In genomic region chr14:22982013-22982476, GRCh38 we compare ENCODE assay signal across 8 cellular contexts. TPM values are rescaled to one million over a fixed set of nuclear protein-coding genes. Genes with fewer than 3 reads are reported as not detected.
DNase-seq lines count a peak whose midpoint lies in the region; ATAC-seq, FAIRE-seq and TF ChIP-seq lines count a peak whose summit lies in the region.

No MANE protein-coding gene starts in this region.

- H3K36me3 ChIP-seq in keratinocyte (ENCODE audit: control insufficient read depth in 2 of 2, extremely low read depth in 1 of 2, insufficient read depth in 2 of 2, low read length in 2 of 2): peaks cover 7 to 30% of the 10 kb centered on the region in 2 experiments
- peaks cover 0 to 2% of the 10 kb centered on the region in 2 donors for H3K36me3 ChIP-seq in stomach smooth muscle (ENCODE audit: control insufficient read depth in 2 of 2, insufficient read depth in 2 of 2, low read length in 2 of 2)

- no peaks in the 10 kb centered on the region for H4K20me1 ChIP-seq in keratinocyte (ENCODE audit: control insufficient read depth, extremely low read depth, insufficient read depth, low read length)

- H3K4me2 ChIP-seq in keratinocyte (ENCODE audit: control insufficient read depth, extremely low read depth, insufficient read depth, low read depth, low read length): peak overlapping the region; percentile 27

- H3K79me2 ChIP-seq in keratinocyte (ENCODE audit: control insufficient read depth, insufficient read depth, low read length): peaks cover 50% of the 10 kb centered on the region

- H3K4me3 ChIP-seq in keratinocyte (ENCODE audit: control insufficient read depth in 2 of 3, extremely low read depth in 1 of 3, insufficient read depth in 2 of 3, low read depth in 1 of 3, low read length in 3 of 3): peak overlapping the region; percentile 77 to 99 (median 80)
- H3K4me3 ChIP-seq in stomach smooth muscle (ENCODE audit: low read length in 2 of 2): peak overlapping the region; percentile 87 to 94

- H3K27me3 ChIP-seq in keratinocyte (ENCODE audit: control insufficient read depth, extremely low read depth, insufficient read depth, low read length) (no peaks in the 10 kb centered on the region), stomach smooth muscle (ENCODE audit: control insufficient read depth in 1 of 2, insufficient read depth in 2 of 2, low read length in 2 of 2) (peaks cover 0 to 10% of the 10 kb centered on the region in 2 donors)

- H3K27ac Mint-ChIP-seq in activated naive CD4-positive, alpha-beta T cell treated with anti-CD3 and anti-CD28 coated beads, Interleukin-2, amount 10 ng/mL, durations not matched to agents 7 days and 5 days: no peak overlapping the region

- H3K4me1 ChIP-seq in keratinocyte (ENCODE audit: control insufficient read depth, extremely low read depth, insufficient read depth, low read length) (peaks cover 24% of the 10 kb centered on the region), stomach smooth muscle (ENCODE audit: control insufficient read depth, insufficient read depth, low read length) (peaks cover 47% of the 10 kb centered on the region)

- ATAC-seq in HG03521 (IDR thresholded peaks at IDR 0.05; ENCODE audit: unreplicated experiment): no peak
- ATAC-seq in GM21576 (IDR thresholded peaks at IDR 0.05; ENCODE audit: unreplicated experiment): no peak

- dilution Hi-C loops in keratinocyte (cut with MboI; ENCODE audit: extremely low pct_ligation_motif_present, low sequenced_read_pairs): no loop called here

- peaks cover 16% of the 10 kb centered on the region for H3K4me1 Mint-ChIP-seq in activated naive CD4-positive, alpha-beta T cell treated with anti-CD3 and anti-CD28 coated beads, Interleukin-2, amount 10 ng/mL, durations not matched to agents 7 days and 5 days

- peak overlapping the region; percentile 92 for H3K9ac ChIP-seq in keratinocyte (ENCODE audit: control insufficient read depth, extremely low read depth, insufficient read depth, low read length)
- peak overlapping the region; percentile 40 to 60 for H3K9ac ChIP-seq in stomach smooth muscle (ENCODE audit: low read length in 2 of 2)

- no peaks in the 10 kb centered on the region for H3K27me3 Mint-ChIP-seq in activated naive CD4-positive, alpha-beta T cell treated with anti-CD3 and anti-CD28 coated beads, Interleukin-2, amount 10 ng/mL, durations not matched to agents 7 days and 5 days

- H3K9me1 ChIP-seq in keratinocyte (ENCODE audit: control insufficient read depth, extremely low read depth, insufficient read depth, low read length): no peaks in the 10 kb centered on the region

- peak overlapping the region; percentile 66 for H3K4me3 Mint-ChIP-seq in activated naive CD4-positive, alpha-beta T cell treated with anti-CD3 and anti-CD28 coated beads, Interleukin-2, amount 10 ng/mL, durations not matched to agents 7 days and 5 days

- no peaks in the 10 kb centered on the region for H3K9me3 Mint-ChIP-seq in activated naive CD4-positive, alpha-beta T cell treated with anti-CD3 and anti-CD28 coated beads, Interleukin-2, amount 10 ng/mL, durations not matched to agents 7 days and 5 days

- H2AFZ ChIP-seq in keratinocyte (ENCODE audit: control insufficient read depth, low read length): no peak overlapping the region

- CTCF ChIA-PET in activated naive CD4-positive, alpha-beta T cell treated with anti-CD3 and anti-CD28 coated beads, Interleukin-2, amount 10 ng/mL, durations not matched to agents 7 days and 5 days (lab: Charles Lee): interaction anchor here (1.1 to 19.5 kb wide), 15 partner anchors 7 to 1068 kb away, joined by 3 to 633 read pairs (median 4); partner anchors contain the start of gene CDH24

- DNase-seq in NCI-H1417 (lab: John Stamatoyannopoulos, UW): peak in 2 of 3 experiments; percentile 68 to 78
- no peak for DNase-seq in NCI-H1417 treated with DMSO at 0.1 percent for 48 hours (lab: John Stamatoyannopoulos, UW)
- DNase-seq in activated naive CD4-positive, alpha-beta T cell treated with anti-CD3 and anti-CD28 coated beads, Interleukin-2, amount 10 ng/mL, durations not matched to agents 7 days and 5 days: no peak
- no peak for DNase-seq in keratinocyte (ENCODE audit: low read depth, low spot score)
- no peak for DNase-seq in GDM1 (lab: John Stamatoyannopoulos, UW)

- TF ChIP-seq CTCF in keratinocyte (optimal IDR thresholded peaks at IDR 0.05 in 1 of 3, IDR thresholded peaks at IDR 0.05 in 1 of 3, conservative IDR thresholded peaks at IDR 0.05 in 1 of 3; ENCODE audit: extremely low read depth in 1 of 3, insufficient read depth in 2 of 3, low read length in 3 of 3): no peak

- H3K36me3 Mint-ChIP-seq in activated naive CD4-positive, alpha-beta T cell treated with anti-CD3 and anti-CD28 coated beads, Interleukin-2, amount 10 ng/mL, durations not matched to agents 7 days and 5 days: no peaks in the 10 kb centered on the region

- no peaks in the 10 kb centered on the region for H3K9me3 ChIP-seq in keratinocyte (ENCODE audit: control insufficient read depth, low read depth, low read length)
- H3K9me3 ChIP-seq in stomach smooth muscle (ENCODE audit: control insufficient read depth in 2 of 2, low read length in 2 of 2): no peaks in the 10 kb centered on the region

- FAIRE-seq in keratinocyte (lab: Jason Lieb, UNC): no peak

- H3K27ac ChIP-seq in keratinocyte (ENCODE audit: control insufficient read depth, insufficient read depth, low read length) (peak overlapping the region; percentile 91), stomach smooth muscle (ENCODE audit: low read length) (peak overlapping the region; percentile 24)

RNA-seq across cellular contexts. Expression of gene AJUBA, which starts 0.3 kb away (rescaled TPM):
- 128 to 206 TPM (median 157 TPM) in 3 replicates for polyA plus RNA-seq in keratinocyte
- 22.0 TPM for polyA plus RNA-seq in keratinocyte (2011; ENCODE audit: low read depth)
- polyA plus RNA-seq in keratinocyte (2011; cell fraction: cytosol; rRNA removed): 81.7 and 183 TPM in 2 replicates
- polyA plus RNA-seq in keratinocyte (2011; cell fraction: nucleus; rRNA removed): 187 and 224 TPM in 2 replicates
- 93.6 and 129 TPM in 2 replicates for polyA plus RNA-seq in keratinocyte (2012; ENCODE audit: low replicate concordance)
- polyA minus RNA-seq in keratinocyte: 310 to 512 TPM (median 327 TPM) in 3 replicates
- 141 TPM for polyA minus RNA-seq in keratinocyte (2011; cell fraction: cytosol; rRNA and poly(A)+ RNA removed)
- 116 and 187 TPM in 2 replicates for polyA minus RNA-seq in keratinocyte (2011; cell fraction: nucleus; rRNA and poly(A)+ RNA removed)

RNA-seq across cellular contexts. Expression of gene HAUS4, which starts 25.2 kb away (rescaled TPM):
- polyA plus RNA-seq in keratinocyte: 16.6 to 25.5 TPM (median 23.6 TPM) in 3 replicates
- polyA plus RNA-seq in keratinocyte (2011; ENCODE audit: low read depth): 53.5 TPM
- 13.2 and 14.7 TPM in 2 replicates for polyA plus RNA-seq in keratinocyte (2011; cell fraction: cytosol; rRNA removed)
- 14.5 and 18.2 TPM in 2 replicates for polyA plus RNA-seq in keratinocyte (2011; cell fraction: nucleus; rRNA removed)
- polyA plus RNA-seq in keratinocyte (2012; ENCODE audit: low replicate concordance): 18.4 and 25.0 TPM in 2 replicates
- 9.4 to 22.7 TPM (median 13.8 TPM) in 3 replicates for polyA minus RNA-seq in keratinocyte
- polyA minus RNA-seq in keratinocyte (2011; cell fraction: cytosol; rRNA and poly(A)+ RNA removed): 6.1 TPM
- 4.1 and 8.9 TPM in 2 replicates for polyA minus RNA-seq in keratinocyte (2011; cell fraction: nucleus; rRNA and poly(A)+ RNA removed)

RNA-seq across cellular contexts. Expression of gene C14orf93, which starts 27.9 kb away (rescaled TPM):
- 6.4 to 8.5 TPM (median 7.7 TPM) in 3 replicates for polyA plus RNA-seq in keratinocyte
- 2.1 TPM for polyA plus RNA-seq in keratinocyte (2011; ENCODE audit: low read depth)
- 5.7 and 7.2 TPM in 2 replicates for polyA plus RNA-seq in keratinocyte (2011; cell fraction: cytosol; rRNA removed)
- 7.3 and 12.4 TPM in 2 replicates for polyA plus RNA-seq in keratinocyte (2011; cell fraction: nucleus; rRNA removed)
- 4.2 and 6.3 TPM in 2 replicates for polyA plus RNA-seq in keratinocyte (2012; ENCODE audit: low replicate concordance)
- polyA minus RNA-seq in keratinocyte: 4.7 to 15.0 TPM (median 14.0 TPM) in 3 replicates
- polyA minus RNA-seq in keratinocyte (2011; cell fraction: cytosol; rRNA and poly(A)+ RNA removed): 2.7 TPM
- polyA minus RNA-seq in keratinocyte (2011; cell fraction: nucleus; rRNA and poly(A)+ RNA removed): 1.9 and 2.9 TPM in 2 replicates

RNA-seq across cellular contexts. Expression of gene PSMB5, which starts 52.7 kb away (rescaled TPM):
- 285 to 349 TPM (median 292 TPM) in 3 replicates for polyA plus RNA-seq in keratinocyte
- polyA plus RNA-seq in keratinocyte (2011; ENCODE audit: low read depth): 57.4 TPM
- polyA plus RNA-seq in keratinocyte (2011; cell fraction: cytosol; rRNA removed): 249 and 261 TPM in 2 replicates
- 195 and 203 TPM in 2 replicates for polyA plus RNA-seq in keratinocyte (2011; cell fraction: nucleus; rRNA removed)
- polyA plus RNA-seq in keratinocyte (2012; ENCODE audit: low replicate concordance): 178 and 212 TPM in 2 replicates
- 128 to 263 TPM (median 217 TPM) in 3 replicates for polyA minus RNA-seq in keratinocyte
- polyA minus RNA-seq in keratinocyte (2011; cell fraction: cytosol; rRNA and poly(A)+ RNA removed): 240 TPM
- polyA minus RNA-seq in keratinocyte (2011; cell fraction: nucleus; rRNA and poly(A)+ RNA removed): 73.9 and 89.0 TPM in 2 replicates

RNA-seq across cellular contexts. Expression of gene PRMT5, which starts 52.9 kb away (rescaled TPM):
- polyA plus RNA-seq in keratinocyte: 241 to 271 TPM (median 266 TPM) in 3 replicates
- 72.9 TPM for polyA plus RNA-seq in keratinocyte (2011; ENCODE audit: low read depth)
- polyA plus RNA-seq in keratinocyte (2011; cell fraction: cytosol; rRNA removed): 202 and 233 TPM in 2 replicates
- polyA plus RNA-seq in keratinocyte (2011; cell fraction: nucleus; rRNA removed): 242 and 322 TPM in 2 replicates
- 114 and 250 TPM in 2 replicates for polyA plus RNA-seq in keratinocyte (2012; ENCODE audit: low replicate concordance)
- 276 to 326 TPM (median 308 TPM) in 3 replicates for polyA minus RNA-seq in keratinocyte
- 151 TPM for polyA minus RNA-seq in keratinocyte (2011; cell fraction: cytosol; rRNA and poly(A)+ RNA removed)
- 80.1 and 161 TPM in 2 replicates for polyA minus RNA-seq in keratinocyte (2011; cell fraction: nucleus; rRNA and poly(A)+ RNA removed)

Comparison
In these comparisons a context has a peak if more than half of its experiments do, and no peak if none do; other contexts are left out.
1. DNase-seq: peak in NCI-H1417 (2 of 3); none in NCI-H1417 treated with DMSO at 0.1 percent for 48 hours (single experiment), activated naive CD4-positive, alpha-beta T cell treated with anti-CD3 and anti-CD28 coated beads, Interleukin-2, amount 10 ng/mL, durations not matched to agents 7 days and 5 days (single experiment), keratinocyte (single experiment) and GDM1 (single experiment).